5 cellular contexts compared by ENCODE assay signal in the genomic region with DNA sequence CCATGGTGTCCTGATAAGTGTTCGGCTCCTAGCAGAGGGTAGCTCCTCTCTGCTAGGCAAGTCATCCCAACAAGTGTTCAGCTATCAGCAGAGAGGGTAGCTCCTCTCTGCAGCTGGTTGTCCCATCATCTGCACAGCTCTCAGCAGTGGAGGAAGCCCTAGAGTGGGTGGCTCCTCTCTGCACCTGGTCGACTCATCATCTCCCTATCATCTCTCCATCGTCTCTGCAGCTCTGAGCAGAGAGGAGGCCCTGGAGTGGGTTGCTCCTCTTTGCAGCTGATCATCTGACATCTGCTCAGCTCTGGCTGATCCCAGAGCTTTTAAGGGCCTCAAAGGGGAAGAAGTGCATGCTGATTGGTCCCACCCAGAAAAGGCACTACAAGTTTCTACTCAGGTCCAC.
"Had no signal": no experiment of that assay in that cellular context is flagged by ENCODE, and none has a peak within 500 bp of the region (broad histone marks: within the 10 kb centered on the region; RNA-seq: fewer than 3 reads in every experiment).

No MANE protein-coding gene starts in this region.

- H3K4me3 Mint-ChIP-seq: GM23338, H9 had no signal

- H3K27ac Mint-ChIP-seq: GM23338, H9 had no signal

- ATAC-seq: GM23338, K562 had no signal

- H3K4me3 ChIP-seq: GM23338, K562 had no signal

- DNase-seq: H9, HCEC 1CT, IMR-90 had no signal

- H3K9me3 Mint-ChIP-seq: GM23338, H9 had no signal
